In the genomic region with DNA sequence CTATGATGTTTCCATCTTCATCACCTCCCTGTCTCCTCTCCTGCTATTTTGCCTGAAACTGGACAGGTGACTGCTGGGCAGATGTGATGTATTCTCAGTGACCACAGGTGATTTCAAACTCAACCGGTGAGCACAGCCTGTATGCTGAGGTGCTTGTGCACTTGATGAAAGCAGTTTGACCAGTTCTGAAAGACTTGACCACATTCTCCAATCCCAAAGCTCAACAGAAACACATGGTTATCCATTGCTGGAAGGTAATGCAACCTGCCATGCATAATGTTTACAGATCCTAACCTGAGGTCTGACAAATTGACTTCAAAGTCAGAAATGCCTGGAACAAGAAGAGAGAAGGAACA, we compare ENCODE assay signal across 19 cellular contexts.
DNase-seq lines count a peak whose midpoint lies in the region; ATAC-seq and TF ChIP-seq lines count a peak whose summit lies in the region.
"Had no signal": no experiment of that assay in that cellular context is flagged by ENCODE, and none has a peak within 500 bp of the region (broad histone marks: within the 10 kb centered on the region; RNA-seq: fewer than 3 reads in every experiment).

No MANE protein-coding gene starts in this region.

- H3F3A ChIP-seq in PC-9 (ENCODE audit: insufficient read depth, low read depth) = peaks cover 14% of the 10 kb centered on the region; the same call in 1 of the 2 replicates

- no peaks in the 10 kb centered on the region for H3K9me2 ChIP-seq in PC-9 (ENCODE audit: insufficient read depth)

- H3K4me3 ChIP-seq in PC-9 = no peak overlapping the region
- H3K4me3 ChIP-seq in thyroid gland (replicated peaks in 1 of 3) = no peak overlapping the region
- H3K4me3 ChIP-seq in dorsolateral prefrontal cortex = no peak overlapping the region
- H3K4me3 ChIP-seq: BLaER1, GM23338, K562 had no signal

- no peaks in the 10 kb centered on the region for H3K27me3 ChIP-seq in PC-9 (ENCODE audit: insufficient read depth, low read depth)
- H3K27me3 ChIP-seq in thyroid gland = no peaks in the 10 kb centered on the region
- H3K27me3 ChIP-seq in foreskin keratinocyte = peaks cover 7% of the 10 kb centered on the region
- H3K27me3 ChIP-seq in dorsolateral prefrontal cortex = no peaks in the 10 kb centered on the region
- H3K27me3 ChIP-seq: BLaER1 had no signal

- H3K9me3 ChIP-seq in PC-9 (ENCODE audit: insufficient read depth, low read depth) (no peaks in the 10 kb centered on the region), thyroid gland (no peaks in the 10 kb centered on the region)
- H3K9me3 ChIP-seq: BLaER1 had no signal

- no peak for TF ChIP-seq POLR2A in thyroid gland (IDR thresholded peaks at IDR 0.05)

- no peaks in the 10 kb centered on the region for H4K20me1 ChIP-seq in PC-9 (ENCODE audit: insufficient read depth)
- H4K20me1 ChIP-seq: BLaER1 had no signal

- H3K36me3 ChIP-seq in PC-9 (ENCODE audit: low read depth) = no peaks in the 10 kb centered on the region
- H3K36me3 ChIP-seq in thyroid gland = no peaks in the 10 kb centered on the region
- H3K36me3 ChIP-seq: BLaER1 had no signal

- 33 to 42% methylated on average over 1 of the region's 1 CpG for WGBS in thyroid gland, 2 donors

- intact Hi-C loops in PC-9 (cut with micrococcal nuclease; ENCODE audit: unreplicated experiment) (no loop called here), thyroid gland (cut with DNase I) (no loop called here), dorsolateral prefrontal cortex (cut with DNase I) (no loop called here)

- H3K79me2 ChIP-seq in PC-9 (ENCODE audit: low read depth) = no peaks in the 10 kb centered on the region

- no peak overlapping the region for H3K27ac ChIP-seq in PC-9
- no peak overlapping the region for H3K27ac ChIP-seq in thyroid gland
- H3K27ac ChIP-seq in foreskin keratinocyte = no peak overlapping the region
- H3K27ac ChIP-seq in dorsolateral prefrontal cortex = no peak overlapping the region
- H3K27ac ChIP-seq: BLaER1 had no signal

- no TSS peak for BruUV-seq in PC-9 (replicated peaks; lab: Mats Ljungman, UMichigan)

- no peak for ATAC-seq in foreskin keratinocyte
- no peak for ATAC-seq in stimulated activated naive CD8-positive, alpha-beta T cell treated with anti-CD3 and anti-CD28 coated beads, Interleukin-15, Interleukin-2, amounts not matched to agents 100 U/mL and 50 U/mL, for 24 hours
- ATAC-seq: GM23338, K562 had no signal

- peak overlapping the region; percentile 19 for H3K4me2 ChIP-seq in PC-9
- H3K4me2 ChIP-seq: BLaER1, GM23338 had no signal

- CTCF ChIA-PET in PC-9 (lab: Charles Lee) = interaction anchor here (0.6 kb wide), 1 partner anchor 33 kb away, joined by 4 read pairs; no protein-coding TSS in a partner anchor

- peak; percentile 48 for DNase-seq in NCI-H2196 (lab: John Stamatoyannopoulos, UW; ENCODE audit: unreplicated experiment)
- no peak for DNase-seq in NCI-H2196 treated with DMSO at 0.1 percent for 48 hours (lab: John Stamatoyannopoulos, UW; ENCODE audit: unreplicated experiment)
- DNase-seq in PC-9 = peak in 1 of 2 experiments; percentile 89
- peak; percentile 46 for DNase-seq in islet precursor cell
- DNase-seq in thyroid gland = peak; percentile 8 to 16
- no peak for DNase-seq in foreskin keratinocyte
- DNase-seq in stimulated activated naive CD8-positive, alpha-beta T cell treated with anti-CD3 and anti-CD28 coated beads, Interleukin-15, Interleukin-2, amounts not matched to agents 100 U/mL and 50 U/mL, for 24 hours = no peak
- no peak for DNase-seq in dorsolateral prefrontal cortex
- DNase-seq: 8988T; DMS 273 treated with DMSO at 0.1 percent for 48 hours; EL; NCI-H1105; NCI-H187; NCI-H2227 treated with DMSO at 0.1 percent for 48 hours; NCI-H526 treated with DMSO at 0.1 percent for 48 hours; NK-92 treated with Interleukin-12 subunit alpha and Interleukin-12 subunit beta, amount 100 ng/mL, for 24 hours had no signal

- peaks cover 18% of the 10 kb centered on the region for H3K4me1 ChIP-seq in PC-9 (replicated peaks; ENCODE audit: insufficient read depth)
- no peaks in the 10 kb centered on the region for H3K4me1 ChIP-seq in thyroid gland
- H3K4me1 ChIP-seq in foreskin keratinocyte = no peaks in the 10 kb centered on the region
- H3K4me1 ChIP-seq: BLaER1 had no signal

- POLR2A ChIA-PET in PC-9 (lab: Charles Lee; ENCODE audit: unreplicated experiment) = interaction anchor here (0.7 kb wide), 1 partner anchor 42 kb away, joined by 3 read pairs; no protein-coding TSS in a partner anchor

- H2AFZ ChIP-seq in PC-9 = no peak overlapping the region

- TF ChIP-seq CTCF in PC-9 (conservative IDR thresholded peaks at IDR 0.05) (no peak), thyroid gland (IDR thresholded peaks at IDR 0.05) (no peak), foreskin keratinocyte (conservative IDR thresholded peaks at IDR 0.05) (no peak), dorsolateral prefrontal cortex (IDR thresholded peaks at IDR 0.05 in 54 of 56, conservative IDR thresholded peaks at IDR 0.05 in 2 of 56; ENCODE audit: low read depth in 1 of 56, partially characterized antibody in 56 of 56) (no peak)

Comparison
In these comparisons a context has a peak if more than half of its experiments do, and no peak if none do; other contexts are left out.
1. DNase-seq: peak in NCI-H2196 (single experiment), islet precursor cell (single experiment) and thyroid gland (2 of 2); none in NCI-H2196 treated with DMSO at 0.1 percent for 48 hours (single experiment), foreskin keratinocyte (0 of 2), stimulated activated naive CD8-positive, alpha-beta T cell treated with anti-CD3 and anti-CD28 coated beads, Interleukin-15, Interleukin-2, amounts not matched to agents 100 U/mL and 50 U/mL, for 24 hours (single experiment) and dorsolateral prefrontal cortex (0 of 10).